In genomic region chr19:33193269-33193863, GRCh38 we compare ENCODE assay signal across 10 cellular contexts. TPM values are rescaled to one million over a fixed set of nuclear protein-coding genes. Genes with fewer than 3 reads are reported as not detected.
A peak's percentile ranks its signal among the peaks of the same experiment; 100 is the strongest.
DNase-seq lines count a peak whose midpoint lies in the region; ATAC-seq and TF ChIP-seq lines count a peak whose summit lies in the region.
"Had no signal": no experiment of that assay in that cellular context is flagged by ENCODE, and none has a peak within 500 bp of the region (broad histone marks: within the 10 kb centered on the region; RNA-seq: fewer than 3 reads in every experiment).

No MANE protein-coding gene starts in this region.

- no peaks in the 10 kb centered on the region for H3K9me3 ChIP-seq in Panc1 (ENCODE audit: control insufficient read depth, insufficient read depth, low read depth, low read length)
- H3K9me3 ChIP-seq in skeletal muscle tissue (ENCODE audit: control insufficient read depth in 3 of 3, low read length in 3 of 3): no peaks in the 10 kb centered on the region

- H3K27ac Mint-ChIP-seq in T-helper 2 cell treated with Interferon-gamma antibody and Interleukin-4, amounts not matched to agents 5 μg/mL and 100 μg/mL, for 36 hours: no peak overlapping the region
- no peak overlapping the region for H3K27ac Mint-ChIP-seq in glutamatergic neuron (ENCODE audit: unreplicated experiment)

- BruUV-seq in Panc1 (replicated peaks; lab: Mats Ljungman, UMichigan): no TSS peak

- CTCF ChIA-PET in Panc1 (lab: Charles Lee): no interaction called here

- POLR2A ChIA-PET in Panc1 (lab: Charles Lee): no interaction called here

- H3K27me3 ChIP-seq in Panc1 (ENCODE audit: control insufficient read depth, insufficient read depth, low read length) (no peaks in the 10 kb centered on the region), skeletal muscle tissue (ENCODE audit: control insufficient read depth in 3 of 3, insufficient read depth in 3 of 3, low read length in 3 of 3) (peaks cover 0 to 4% (median 0%) of the 10 kb centered on the region in 3 donors)

- H3K9ac ChIP-seq in skeletal muscle tissue (ENCODE audit: low read depth in 1 of 3, low read length in 3 of 3): peak overlapping the region in 1 of 3 donors; percentile 68

- intact Hi-C loops in Panc1 (cut with micrococcal nuclease; ENCODE audit: unreplicated experiment): no loop called here

- no peak for ATAC-seq in Panc1

- TF ChIP-seq CTCF in Panc1 (IDR thresholded peaks at IDR 0.05): no peak
- no peak for TF ChIP-seq CTCF in glutamatergic neuron (IDR thresholded peaks at IDR 0.05; ENCODE audit: partially characterized antibody, unreplicated experiment)

- in situ Hi-C loops in Panc1 (cut with HindIII; ENCODE audit: low pct_unique_long_range_greater_than_20kb, low sequenced_read_pairs): no loop called here

- no peaks in the 10 kb centered on the region for H3K4me1 Mint-ChIP-seq in T-helper 2 cell treated with Interferon-gamma antibody and Interleukin-4, amounts not matched to agents 5 μg/mL and 100 μg/mL, for 36 hours (ENCODE audit: low read depth)
- no peaks in the 10 kb centered on the region for H3K4me1 Mint-ChIP-seq in glutamatergic neuron (ENCODE audit: low read depth, unreplicated experiment)

- 0 out of 2 replicates have a peak overlapping the region, but pooled peaks have one; percentile 13 for H3K27ac ChIP-seq in Panc1 (ENCODE audit: low read length)
- no peak overlapping the region for H3K27ac ChIP-seq in skeletal muscle tissue (ENCODE audit: low read depth, low read length)

- peak overlapping the region; percentile 24 to 29; a peak in 2 of 4 replicates for H3K4me3 ChIP-seq in Panc1 (ENCODE audit: low read depth in 2 of 2, low read length in 2 of 2)
- peak overlapping the region in 2 of 3 donors; percentile 6 to 7 for H3K4me3 ChIP-seq in skeletal muscle tissue (ENCODE audit: low read length in 3 of 3)

- H3K27me3 Mint-ChIP-seq in T-helper 2 cell treated with Interferon-gamma antibody and Interleukin-4, amounts not matched to agents 5 μg/mL and 100 μg/mL, for 36 hours (ENCODE audit: low read depth): peaks cover 53% of the 10 kb centered on the region
- peaks cover 6% of the 10 kb centered on the region for H3K27me3 Mint-ChIP-seq in glutamatergic neuron (ENCODE audit: unreplicated experiment)

- DNase-seq in T-helper 2 cell treated with Interferon-gamma antibody and Interleukin-4, amounts not matched to agents 5 μg/mL and 100 μg/mL, for 36 hours (ENCODE audit: low spot score): no peak
- no peak for DNase-seq in T-helper 2 cell
- no peak for DNase-seq in Panc1 (ENCODE audit: low read depth, low spot score)
- DNase-seq in glutamatergic neuron: no peak
- DNase-seq in effector CD4-positive, alpha-beta T cell: no peak
- DNase-seq in MV-4-11 (lab: John Stamatoyannopoulos, UW): no peak
- no peak for DNase-seq in AML-193 (lab: John Stamatoyannopoulos, UW)

- H3K36me3 Mint-ChIP-seq in T-helper 2 cell treated with Interferon-gamma antibody and Interleukin-4, amounts not matched to agents 5 μg/mL and 100 μg/mL, for 36 hours (ENCODE audit: low read depth): no peaks in the 10 kb centered on the region
- no peaks in the 10 kb centered on the region for H3K36me3 Mint-ChIP-seq in glutamatergic neuron (ENCODE audit: unreplicated experiment)

- H3K4me3 Mint-ChIP-seq in T-helper 2 cell treated with Interferon-gamma antibody and Interleukin-4, amounts not matched to agents 5 μg/mL and 100 μg/mL, for 36 hours: peak overlapping the region; percentile 29
- peak overlapping the region; percentile 76 for H3K4me3 Mint-ChIP-seq in glutamatergic neuron (ENCODE audit: unreplicated experiment)

- no peaks in the 10 kb centered on the region for H3K9me3 Mint-ChIP-seq in T-helper 2 cell treated with Interferon-gamma antibody and Interleukin-4, amounts not matched to agents 5 μg/mL and 100 μg/mL, for 36 hours
- peaks cover 10% of the 10 kb centered on the region for H3K9me3 Mint-ChIP-seq in glutamatergic neuron (ENCODE audit: unreplicated experiment)

- no peaks in the 10 kb centered on the region; the same call in 1 of the 2 replicates for H3K36me3 ChIP-seq in Panc1 (ENCODE audit: control insufficient read depth, insufficient read depth, low read length)
- H3K36me3 ChIP-seq in skeletal muscle tissue (ENCODE audit: control insufficient read depth in 3 of 3, insufficient read depth in 3 of 3, low read length in 3 of 3): peaks cover 0 to 11% (median 10%) of the 10 kb centered on the region in 3 donors

- peaks cover 10% of the 10 kb centered on the region for H3K4me1 ChIP-seq in Panc1 (ENCODE audit: control insufficient read depth, insufficient read depth, low read length)
- peaks cover 0 to 11% (median 11%) of the 10 kb centered on the region in 3 donors for H3K4me1 ChIP-seq in skeletal muscle tissue (ENCODE audit: control insufficient read depth in 3 of 3, insufficient read depth in 3 of 3, low read length in 3 of 3)

RNA-seq across cellular contexts. Expression of gene LRP3, which starts 0.8 kb away (rescaled TPM):
- 28.6 TPM for total RNA-seq in Panc1 (2021; ENCODE audit: unreplicated experiment)
- polyA plus RNA-seq in Panc1 (2012; ENCODE audit: insufficient read length): 40.1 TPM
- total RNA-seq in glutamatergic neuron (ENCODE audit: unreplicated experiment): 46.9 TPM
- 19.3 TPM for total RNA-seq in skeletal muscle tissue

RNA-seq across cellular contexts. Expression of gene SLC7A10, which starts 32.3 kb away (rescaled TPM):
- 1.1 TPM for total RNA-seq in Panc1 (2021; ENCODE audit: unreplicated experiment)
- 5.2 TPM for polyA plus RNA-seq in Panc1 (2012; ENCODE audit: insufficient read length)
- not detected for total RNA-seq in glutamatergic neuron (ENCODE audit: unreplicated experiment)
- total RNA-seq in skeletal muscle tissue: 9.4 TPM
- total RNA-seq: mononuclear cell, SK-MEL-5 had no signal
